ENCODE assay signal across 8 cellular contexts in genomic region chr10:30534465-30535144, GRCh38.
DNase-seq lines count a peak whose midpoint lies in the region; ATAC-seq and TF ChIP-seq lines count a peak whose summit lies in the region.

No MANE protein-coding gene starts in this region.

- H3K27me3 ChIP-seq in BJ (ENCODE audit: control insufficient read depth, insufficient read depth, low read length), result peaks cover 5% of the 10 kb centered on the region
- no peaks in the 10 kb centered on the region for H3K27me3 ChIP-seq in lower lobe of right lung (ENCODE audit: low read depth)

- no peaks in the 10 kb centered on the region for H3K9me3 ChIP-seq in lower lobe of right lung

- TF ChIP-seq CTCF in BJ (IDR thresholded peaks at IDR 0.05; ENCODE audit: insufficient read depth, low read depth, low read length) (peak; percentile 74), lower lobe of right lung (IDR thresholded peaks at IDR 0.05) (peak; percentile 89)

- CTCF ChIA-PET in BJ (lab: Yijun Ruan, JAX), result interaction anchor here (0.6 to 3.9 kb wide), 14 partner anchors 15 to 163 kb away, joined by 3 to 30 read pairs (median 4); no protein-coding TSS in a partner anchor

- H3K4me1 ChIP-seq in lower lobe of right lung, result peaks cover 41% of the 10 kb centered on the region

- no peak overlapping the region for H3K27ac ChIP-seq in lower lobe of right lung

- no peaks in the 10 kb centered on the region for H3K36me3 ChIP-seq in BJ (ENCODE audit: control insufficient read depth, insufficient read depth, low read length)
- H3K36me3 ChIP-seq in lower lobe of right lung, result no peaks in the 10 kb centered on the region

- intact Hi-C loops in lower lobe of right lung (cut with DNase I), result no loop called here

- ATAC-seq in GM21529 (IDR thresholded peaks at IDR 0.05; ENCODE audit: unreplicated experiment) (peak; percentile 44), lower lobe of right lung (peak; percentile 76 to 81), HG02973 (IDR thresholded peaks at IDR 0.05; ENCODE audit: unreplicated experiment) (no peak)

- POLR2A ChIA-PET in BJ (lab: Charles Lee), result no interaction called here

- no peak overlapping the region for H3K4me3 ChIP-seq in BJ (ENCODE audit: low read depth, low read length)
- H3K4me3 ChIP-seq in lower lobe of right lung, result no peak overlapping the region

- DNase-seq in BJ (ENCODE audit: low read depth) (no peak), NCI-H2227 treated with DMSO at 0.1 percent for 48 hours (lab: John Stamatoyannopoulos, UW) (peak; percentile 6), dermis blood vessel endothelial cell (peak; percentile 90), lower lobe of right lung (peak; percentile 54)
- DNase-seq in activated CD4-positive, alpha-beta T cell treated with anti-CD3 and anti-CD28 coated beads, Interleukin-2, amount 50 U/mL, for 24 hours (ENCODE audit: low read depth in 1 of 2, low spot score in 1 of 2), result peak; percentile 41 to 75
- DNase-seq in stimulated activated CD8-positive, alpha-beta memory T cell treated with anti-CD3 and anti-CD28 coated beads, Interleukin-12 subunit alpha, Interleukin-12 subunit beta, amount 100 ng/mL, for 4 hours (ENCODE audit: low read depth), result peak; percentile 36
